Comparison of ENCODE assay signal across 17 cellular contexts in genomic region chr13:110380359-110381028, GRCh38.
DNase-seq lines count a peak whose midpoint lies in the region; ATAC-seq, FAIRE-seq and TF ChIP-seq lines count a peak whose summit lies in the region.
"Had no signal": no experiment of that assay in that cellular context is flagged by ENCODE, and none has a peak within 500 bp of the region (broad histone marks: within the 10 kb centered on the region; RNA-seq: fewer than 3 reads in every experiment).

No MANE protein-coding gene starts in this region.

- H3K4ac ChIP-seq in H1 (replicated peaks; ENCODE audit: insufficient read length, low read depth, low read length), result no peak overlapping the region

- WGBS in H1 (ENCODE audit: extremely low coverage in 1 of 2, insufficient coverage in 1 of 2, insufficient read length in 1 of 2, insufficient replicate concordance in 2 of 2, low coverage in 1 of 2, low lambda C conversion rate in 2 of 2, missing lambda C conversion rate in 1 of 2), 2 experiments, result 80% methylated on average over 14 of the region's 14 CpGs; no CpG with 5 or more reads in 1 of the 2 experiments
- 49 to 54% methylated on average over 14 of the region's 14 CpGs for WGBS in aorta, 2 donors

- no peak for TF ChIP-seq CTCF in H1 (IDR thresholded peaks at IDR 0.05; ENCODE audit: control extremely low read depth in 1 of 3, insufficient read depth in 1 of 3, low read depth in 1 of 3, low read length in 3 of 3)

- no peak for TF ChIP-seq RAD21 in H1 (IDR thresholded peaks at IDR 0.05 in 1 of 2, conservative IDR thresholded peaks at IDR 0.05 in 1 of 2; ENCODE audit: low read depth in 2 of 2, low read length in 2 of 2)

- no peak overlapping the region for H2BK20ac ChIP-seq in H1 (ENCODE audit: low read length)

- H2AFZ ChIP-seq in H1 (ENCODE audit: low read length), result no peak overlapping the region

- no peak overlapping the region for H3K56ac ChIP-seq in H1 (replicated peaks; ENCODE audit: insufficient read length, low read depth, low read length)

- FAIRE-seq in H1 (lab: Jason Lieb, UNC), result no peak
- FAIRE-seq: GM18507 had no signal

- no peak overlapping the region for H3K23ac ChIP-seq in H1 (ENCODE audit: insufficient read length)

- H3K27ac ChIP-seq in H1 (ENCODE audit: low read depth, low read length), result no peak overlapping the region
- H3K27ac ChIP-seq in muscle layer of duodenum (ENCODE audit: low read length), result peak overlapping the region; percentile 68
- peak overlapping the region; percentile 45 to 67 for H3K27ac ChIP-seq in aorta (ENCODE audit: low read depth in 1 of 2, low read length in 2 of 2)
- H3K27ac ChIP-seq: HL-60 had no signal

- TF ChIP-seq POLR2A in H1 (IDR thresholded peaks at IDR 0.05; ENCODE audit: control extremely low read depth in 1 of 2, low read depth in 2 of 2, low read length in 2 of 2), result no peak

- peaks cover 6 to 11% of the 10 kb centered on the region in 2 experiments for H4K20me1 ChIP-seq in H1 (replicated peaks in 1 of 2; ENCODE audit: control insufficient read depth in 1 of 2, insufficient read depth in 2 of 2, low read length in 2 of 2)

- H2AK5ac ChIP-seq in H1 (ENCODE audit: low read depth, low read length), result peak overlapping the region; percentile 41; the same call in 1 of the 2 replicates

- H3K23me2 ChIP-seq in H1 (ENCODE audit: low read depth, low read length), result no peaks in the 10 kb centered on the region

- peak overlapping the region; percentile 50 for H2BK120ac ChIP-seq in H1 (replicated peaks; ENCODE audit: low read depth, low read length)

- peaks cover 29% of the 10 kb centered on the region for H3K9me3 Mint-ChIP-seq in T-helper 1 cell treated with Interleukin-12 subunit alpha and Interleukin-12 subunit beta and Interleukin-4 antibody, amounts not matched to agents 30 μg/mL and 1 μg/mL, for 36 hours

- intact Hi-C loops in aorta (cut with DNase I), result no loop called here

- peak overlapping the region; percentile 4; the same call in 1 of the 2 replicates for H2BK12ac ChIP-seq in H1 (ENCODE audit: low read depth, low read length)

- TF ChIP-seq EP300 in H1 (IDR thresholded peaks at IDR 0.05; ENCODE audit: borderline replicate concordance in 1 of 2, low read depth in 2 of 2, low read length in 2 of 2), result no peak

- H4K91ac ChIP-seq in H1 (replicated peaks; ENCODE audit: insufficient read length, low read length), result no peak overlapping the region

- H3K27me3 Mint-ChIP-seq in T-helper 1 cell treated with Interleukin-12 subunit alpha and Interleukin-12 subunit beta and Interleukin-4 antibody, amounts not matched to agents 30 μg/mL and 1 μg/mL, for 36 hours (ENCODE audit: low read depth), result peaks cover 8% of the 10 kb centered on the region

- 0 out of 2 replicates have a peak, but pooled peaks cover 4% of the 10 kb centered on the region for H3K79me1 ChIP-seq in H1 (ENCODE audit: low read depth, low read length)

- H4K5ac ChIP-seq in H1 (ENCODE audit: insufficient read length, low read depth, low read length), result no peak overlapping the region

- POLR2A ChIA-PET in H1 (lab: Charles Lee; ENCODE audit: partially characterized antibody), result interaction anchor here (0.6 kb wide), 1 partner anchor 78 kb away, joined by 3 read pairs; no protein-coding TSS in a partner anchor

- H3K27me3 ChIP-seq in H1 (replicated peaks in 1 of 4; ENCODE audit: control insufficient read depth in 3 of 4, extremely low read depth in 1 of 4, insufficient read depth in 3 of 4, low read length in 3 of 4), result peaks cover 0 to 3% (median under 1%) of the 10 kb centered on the region in 4 experiments; a peak in 2 of 7 replicates
- H3K27me3 ChIP-seq in muscle layer of duodenum (ENCODE audit: low read depth, low read length), result no peaks in the 10 kb centered on the region
- H3K27me3 ChIP-seq in aorta (ENCODE audit: control insufficient read depth in 1 of 2, insufficient read depth in 2 of 2, low read length in 1 of 2), result no peaks in the 10 kb centered on the region

- H2BK15ac ChIP-seq in H1 (ENCODE audit: low read length), result peak overlapping the region; percentile 63; the same call in 1 of the 2 replicates

- no peak overlapping the region for H2BK5ac ChIP-seq in H1 (ENCODE audit: low read depth, low read length)

- H3K9ac ChIP-seq in H1 (replicated peaks in 1 of 4; ENCODE audit: extremely low read depth in 1 of 4, low read depth in 3 of 4, low read length in 3 of 4), result no peak overlapping the region

- H3K36me3 ChIP-seq in H1 (ENCODE audit: control insufficient read depth in 2 of 4, insufficient read depth in 4 of 4, low read length in 3 of 4), result no peaks in the 10 kb centered on the region; a peak in 1 of 8 replicates
- H3K36me3 ChIP-seq in muscle layer of duodenum (ENCODE audit: control insufficient read depth in 1 of 2, insufficient read depth in 2 of 2, low read length in 2 of 2), result no peaks in the 10 kb centered on the region
- no peaks in the 10 kb centered on the region for H3K36me3 ChIP-seq in aorta (ENCODE audit: control insufficient read depth in 1 of 2, insufficient read depth in 2 of 2, low read length in 1 of 2)
- H3K36me3 ChIP-seq: spleen had no signal

- no peak overlapping the region for H3K18ac ChIP-seq in H1 (ENCODE audit: extremely low read depth, low read length)

- H3K4me2 ChIP-seq in H1 (ENCODE audit: insufficient read depth in 1 of 2, low read depth in 2 of 2, low read length in 2 of 2), result peak overlapping the region; percentile 40 to 53; a peak in 2 of 4 replicates

- no peak for ATAC-seq in aorta (ENCODE audit: low FRiP score)
- no peak for ATAC-seq in activated CD4-positive, CD25-positive, alpha-beta regulatory T cell treated with anti-CD3 and anti-CD28 coated beads, Interleukin-2, amount 50 U/mL, for 24 hours

- peak overlapping the region; percentile 51 for H3K14ac ChIP-seq in H1 (ENCODE audit: insufficient read length)

- CTCF ChIA-PET in H1 (lab: Charles Lee; ENCODE audit: partially characterized antibody), result interaction anchor here (0.7 to 2.9 kb wide), 11 partner anchors 14 to 154 kb away, joined by 3 to 17 read pairs (median 5); no protein-coding TSS in a partner anchor

- no peak overlapping the region for H3K4me3 Mint-ChIP-seq in T-helper 1 cell treated with Interleukin-12 subunit alpha and Interleukin-12 subunit beta and Interleukin-4 antibody, amounts not matched to agents 30 μg/mL and 1 μg/mL, for 36 hours

- peaks cover 3 to 15% (median 9%) of the 10 kb centered on the region in 4 experiments for H3K4me1 ChIP-seq in H1 (replicated peaks in 1 of 4; ENCODE audit: control insufficient read depth in 3 of 4, insufficient read depth in 4 of 4, low read length in 3 of 4)
- H3K4me1 ChIP-seq in muscle layer of duodenum (ENCODE audit: control insufficient read depth in 1 of 2, insufficient read depth in 2 of 2, low read length in 2 of 2), result peaks cover 5 to 26% of the 10 kb centered on the region in 2 donors
- H3K4me1 ChIP-seq in aorta (ENCODE audit: control insufficient read depth in 1 of 2, insufficient read depth in 2 of 2, low read length in 2 of 2), result no peaks in the 10 kb centered on the region

- H3K4me3 ChIP-seq in H1 (ENCODE audit: extremely low read depth in 1 of 4, insufficient read depth in 2 of 4, low read depth in 3 of 4, low read length in 4 of 4), result no peak overlapping the region
- no peak overlapping the region for H3K4me3 ChIP-seq in muscle layer of duodenum (ENCODE audit: low read depth in 1 of 2, low read length in 2 of 2)
- no peak overlapping the region for H3K4me3 ChIP-seq in aorta (ENCODE audit: low read length in 2 of 2)
- H3K4me3 ChIP-seq: spleen had no signal

- H3K79me2 ChIP-seq in H1 (ENCODE audit: control insufficient read depth in 1 of 2, insufficient read depth in 2 of 2, low read length in 2 of 2), result no peaks in the 10 kb centered on the region; a peak in 1 of 4 replicates

- H3K9me3 ChIP-seq in H1 (ENCODE audit: insufficient read depth in 2 of 2, low read depth in 1 of 2, low read length in 1 of 2) (peaks cover 0 to 3% of the 10 kb centered on the region in 2 experiments; a peak in 1 of 4 replicates), muscle layer of duodenum (ENCODE audit: control insufficient read depth in 1 of 2, low read length in 2 of 2) (no peaks in the 10 kb centered on the region), aorta (ENCODE audit: control insufficient read depth, low read length) (no peaks in the 10 kb centered on the region)
- H3K9me3 ChIP-seq: spleen had no signal

- H3K36me3 Mint-ChIP-seq in T-helper 1 cell treated with Interleukin-12 subunit alpha and Interleukin-12 subunit beta and Interleukin-4 antibody, amounts not matched to agents 30 μg/mL and 1 μg/mL, for 36 hours (ENCODE audit: low read depth), result peaks cover 2% of the 10 kb centered on the region

- peak overlapping the region; percentile 4 for H3K27ac Mint-ChIP-seq in T-helper 1 cell treated with Interleukin-12 subunit alpha and Interleukin-12 subunit beta and Interleukin-4 antibody, amounts not matched to agents 30 μg/mL and 1 μg/mL, for 36 hours

- peaks cover 2% of the 10 kb centered on the region for H3K4me1 Mint-ChIP-seq in T-helper 1 cell treated with Interleukin-12 subunit alpha and Interleukin-12 subunit beta and Interleukin-4 antibody, amounts not matched to agents 30 μg/mL and 1 μg/mL, for 36 hours (ENCODE audit: low read depth)

- H4K8ac ChIP-seq in H1 (ENCODE audit: extremely low read depth, insufficient read depth, low read length), result no peak overlapping the region

- DNase-seq in T-helper 1 cell, result no peak
- no peak for DNase-seq in H1 (ENCODE audit: low read depth in 1 of 2, low spot score in 2 of 2)
- peak in 1 of 2 donors; percentile 34 for DNase-seq in aorta
- DNase-seq in stimulated activated naive CD4-positive, alpha-beta T cell treated with Interleukin-2 at 50 U/mL for 16 hours (lab: John Stamatoyannopoulos, UW), result no peak
- no peak for DNase-seq in NCI-H524 (lab: John Stamatoyannopoulos, UW)
- DNase-seq: 8988T; activated effector memory CD4-positive, alpha-beta T cell treated with Interleukin-2 at 50 U/mL for 16 hours; dermis blood vessel endothelial cell; DMS79 treated with DMSO at 0.1 percent for 48 hours; MV-4-11; NCI-H510A treated with DMSO at 0.1 percent for 48 hours; spleen had no signal

TF ChIP-seq in H1, 55 proteins besides CTCF, POLR2A, EP300 and RAD21 (continues in another document):
- no peak for TF ChIP-seq KDM4A (IDR thresholded peaks at IDR 0.05; ENCODE audit: low read depth, low read length, severe bottlenecking)
- TF ChIP-seq RNF2 (IDR thresholded peaks at IDR 0.05; ENCODE audit: borderline replicate concordance, low read depth, low read length, missing control alignments, poor library complexity, severe bottlenecking), result no peak
- TF ChIP-seq MAFK (IDR thresholded peaks at IDR 0.05; ENCODE audit: low read depth, low read length), result peak; percentile 90
- TF ChIP-seq EZH2 (IDR thresholded peaks at IDR 0.05; ENCODE audit: low read depth, low read length, severe bottlenecking), result no peak
- no peak for TF ChIP-seq BCL11A (IDR thresholded peaks at IDR 0.05; ENCODE audit: low read depth in 2 of 2, low read length in 2 of 2)
- TF ChIP-seq RFX5 (IDR thresholded peaks at IDR 0.05; ENCODE audit: borderline replicate concordance, low read depth, low read length), result no peak
- no peak for TF ChIP-seq MAX (IDR thresholded peaks at IDR 0.05)
- no peak for TF ChIP-seq BRCA1 (IDR thresholded peaks at IDR 0.05; ENCODE audit: low read depth, low read length)
